23 cellular contexts compared by ENCODE assay signal in the genomic region with DNA sequence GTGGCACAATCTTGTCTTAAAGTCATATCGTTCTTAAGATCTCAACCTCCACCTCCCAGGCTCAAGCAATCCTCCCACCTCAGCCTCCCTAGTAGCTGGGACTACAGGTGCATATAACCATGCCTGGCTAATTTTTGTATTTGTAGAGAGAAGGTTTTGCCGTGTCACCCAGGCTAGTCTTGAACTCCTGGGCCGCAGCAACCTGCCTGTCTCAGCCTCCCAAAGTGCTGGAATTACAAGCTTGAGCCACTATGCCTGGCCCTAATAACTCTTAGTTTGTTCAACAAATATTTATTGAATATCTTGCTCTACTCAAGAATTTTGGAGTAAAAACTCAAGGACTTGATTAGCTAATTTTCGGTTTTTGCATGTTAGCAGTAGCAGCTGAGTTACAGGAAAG.
"Had no signal": no experiment of that assay in that cellular context is flagged by ENCODE, and none has a peak within 500 bp of the region (broad histone marks: within the 10 kb centered on the region; RNA-seq: fewer than 3 reads in every experiment).

No MANE protein-coding gene starts in this region.

- H3K27ac ChIP-seq: adrenal gland, breast epithelium, esophagus muscularis mucosa, heart right ventricle, thoracic aorta, uterus had no signal

- H3K4me1 ChIP-seq: breast epithelium, uterus had no signal

- ATAC-seq: activated naive CD4-positive, alpha-beta T cell treated with anti-CD3 and anti-CD28 coated beads, Interleukin-2, amount 50 U/mL, for 72 hours; heart right ventricle; left ventricle myocardium superior; naive thymus-derived CD4-positive, alpha-beta T cell; sciatic nerve; stimulated activated effector memory CD8-positive, alpha-beta T cell treated with anti-CD3 and anti-CD28 coated beads, Interleukin-12 subunit alpha, Interleukin-12 subunit beta, amount 100 ng/mL, for 72 hours had no signal

- H3K4me3 Mint-ChIP-seq: activated B cell treated with CpG ODN at 0.5 μM for 24 hours; dendritic cell treated with granulocyte-macrophage colony-stimulating factor and Interleukin-4, amounts not matched to agents 40 ng/mL and 50 ng/mL, for 4 days; immature natural killer cell; stimulated activated effector memory CD8-positive, alpha-beta T cell treated with anti-CD3 and anti-CD28 coated beads, Interleukin-12 subunit alpha, Interleukin-12 subunit beta, amount 100 ng/mL, for 72 hours had no signal

- H3K27me3 ChIP-seq: adrenal gland, breast epithelium, esophagus muscularis mucosa, heart right ventricle, uterus had no signal

- H3K9me3 Mint-ChIP-seq: activated B cell treated with CpG ODN at 0.5 μM for 24 hours; activated naive CD4-positive, alpha-beta T cell treated with anti-CD3 and anti-CD28 coated beads, Interleukin-2, amount 50 U/mL, for 72 hours; dendritic cell treated with granulocyte-macrophage colony-stimulating factor and Interleukin-4, amounts not matched to agents 40 ng/mL and 50 ng/mL, for 4 days; immature natural killer cell; naive thymus-derived CD4-positive, alpha-beta T cell; stimulated activated effector memory CD8-positive, alpha-beta T cell treated with anti-CD3 and anti-CD28 coated beads, Interleukin-12 subunit alpha, Interleukin-12 subunit beta, amount 100 ng/mL, for 72 hours had no signal

- DNase-seq: activated B cell treated with CpG ODN at 0.5 μM for 24 hours; activated CD4-positive, alpha-beta T cell treated with anti-CD3 and anti-CD28 coated beads for 48 hours; activated CD8-positive, alpha-beta memory T cell treated with anti-CD3 and anti-CD28 coated beads, Interleukin-2, amount 50 U/mL, for 48 hours; activated gamma-delta T cell treated with Interleukin-2 at 50 U/mL for 16 hours; adrenal gland; effector CD8-positive, alpha-beta T cell; heart right ventricle; immature natural killer cell; kidney glomerular epithelial cell; left ventricle myocardium superior; mesenchymal stem cell; naive thymus-derived CD4-positive, alpha-beta T cell; stimulated activated CD4-positive, alpha-beta T cell treated with anti-CD3 and anti-CD28 coated beads, Interleukin-4, amount 100 ng/mL, for 24 hours; T-helper 9 cell; uterus had no signal

- H3K9me3 ChIP-seq: adrenal gland, breast epithelium, esophagus muscularis mucosa, heart right ventricle, thoracic aorta, uterus had no signal

- H3K27ac Mint-ChIP-seq: activated B cell treated with CpG ODN at 0.5 μM for 24 hours; activated naive CD4-positive, alpha-beta T cell treated with anti-CD3 and anti-CD28 coated beads, Interleukin-2, amount 50 U/mL, for 72 hours; dendritic cell treated with granulocyte-macrophage colony-stimulating factor and Interleukin-4, amounts not matched to agents 40 ng/mL and 50 ng/mL, for 4 days had no signal

- H3K4me3 ChIP-seq: adrenal gland, breast epithelium, esophagus muscularis mucosa, heart right ventricle, smooth muscle cell, thoracic aorta, uterus had no signal

- H3K27me3 Mint-ChIP-seq: activated B cell treated with CpG ODN at 0.5 μM for 24 hours; dendritic cell treated with granulocyte-macrophage colony-stimulating factor and Interleukin-4, amounts not matched to agents 40 ng/mL and 50 ng/mL, for 4 days; naive thymus-derived CD4-positive, alpha-beta T cell had no signal

- H3K4me2 ChIP-seq: smooth muscle cell had no signal
